ENCODE assay signal across 37 cellular contexts in the genomic region with DNA sequence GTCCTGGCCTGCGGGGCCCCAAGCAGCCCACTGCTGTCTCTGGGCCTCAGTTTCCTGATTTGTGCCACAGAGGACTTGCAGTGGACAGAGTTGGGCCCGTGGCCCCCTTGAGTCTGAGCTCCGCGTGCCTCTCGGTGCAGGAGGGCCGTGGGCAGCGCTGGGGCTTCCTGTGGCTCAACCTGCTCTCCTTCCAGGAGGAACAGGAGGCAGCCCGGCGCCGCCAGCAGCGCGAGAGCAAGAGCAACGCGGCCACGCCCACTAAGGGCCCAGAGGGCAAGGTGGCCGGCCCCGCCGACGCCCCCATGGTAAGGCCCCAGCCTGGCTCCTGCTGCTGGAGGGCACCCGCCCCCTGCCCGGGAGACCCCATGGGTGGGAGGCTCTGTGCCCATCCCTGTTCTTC. TPM values are rescaled to one million over a fixed set of nuclear protein-coding genes. Genes with fewer than 3 reads are reported as not detected.
"Had no signal": no experiment of that assay in that cellular context is flagged by ENCODE, and none has a peak within 500 bp of the region (broad histone marks: within the 10 kb centered on the region; RNA-seq: fewer than 3 reads in every experiment).

No MANE protein-coding gene starts in this region.

- DNase-seq: activated CD4-positive, alpha-beta memory T cell treated with anti-CD3 and anti-CD28 coated beads, Interleukin-2, amount 10 ng/mL, durations not matched to agents 7 days and 5 days; activated CD4-positive, alpha-beta T cell treated with anti-CD3 and anti-CD28 coated beads for 1 hour; activated CD4-positive, alpha-beta T cell treated with anti-CD3 and anti-CD28 coated beads for 36 hours; activated CD4-positive, alpha-beta T cell treated with anti-CD3 and anti-CD28 coated beads for 48 hours; activated CD4-positive, alpha-beta T cell treated with anti-CD3 and anti-CD28 coated beads, Interleukin-2, amount 10 ng/mL, durations not matched to agents 7 days and 5 days; activated CD4-positive, alpha-beta T cell treated with anti-CD3 and anti-CD28 coated beads, Interleukin-2, amount 50 U/mL, for 48 hours; activated CD4-positive, CD25-positive, alpha-beta regulatory T cell; activated CD8-positive, alpha-beta memory T cell treated with anti-CD3 and anti-CD28 coated beads for 24 hours; activated CD8-positive, alpha-beta memory T cell treated with anti-CD3 and anti-CD28 coated beads, Interleukin-2, amount 10 ng/mL, durations not matched to agents 7 days and 5 days; activated CD8-positive, alpha-beta memory T cell treated with anti-CD3 and anti-CD28 coated beads, Interleukin-2, amount 50 U/mL, for 48 hours; activated CD8-positive, alpha-beta T cell treated with anti-CD3 and anti-CD28 coated beads, Interleukin-2, amount 10 ng/mL, durations not matched to agents 7 days and 5 days; activated effector memory CD4-positive, alpha-beta T cell treated with Interleukin-2 at 50 U/mL for 16 hours; activated gamma-delta T cell; activated naive CD4-positive, alpha-beta T cell treated with anti-CD3 and anti-CD28 coated beads, Interleukin-2, amount 50 U/mL, for 16 hours; activated naive CD4-positive, alpha-beta T cell treated with Interleukin-2 at 50 U/mL for 16 hours; activated naive CD8-positive, alpha-beta T cell treated with anti-CD3 and anti-CD28 coated beads for 36 hours; activated T-cell treated with anti-CD3 and anti-CD28 coated beads, Interleukin-2, amount 50 U/mL, for 48 hours; adrenal gland; amniotic stem cell; aorta; body of pancreas; brain microvascular endothelial cell; central memory CD4-positive, alpha-beta T cell; T-helper 1 cell; T-helper 2 cell; T-helper 9 cell; WERI-Rb-1 had no signal

- ATAC-seq: activated CD4-positive, alpha-beta T cell treated with anti-CD3 and anti-CD28 coated beads for 36 hours; activated CD4-positive, CD25-positive, alpha-beta regulatory T cell treated with anti-CD3 and anti-CD28 coated beads, Interleukin-2, amount 50 U/mL, for 24 hours; activated CD8-positive, alpha-beta memory T cell treated with anti-CD3 and anti-CD28 coated beads, Interleukin-2, amount 10 ng/mL, durations not matched to agents 7 days and 5 days; activated CD8-positive, alpha-beta T cell treated with anti-CD3 and anti-CD28 coated beads, Interleukin-2, amount 10 ng/mL, durations not matched to agents 7 days and 5 days; activated naive CD4-positive, alpha-beta T cell treated with anti-CD3 and anti-CD28 coated beads, Interleukin-2, amount 50 U/mL, for 72 hours; body of pancreas; WTC11 had no signal

- H3K9me3 Mint-ChIP-seq: activated CD4-positive, alpha-beta memory T cell treated with anti-CD3 and anti-CD28 coated beads, Interleukin-2, amount 10 ng/mL, durations not matched to agents 7 days and 5 days; activated CD4-positive, alpha-beta T cell treated with anti-CD3 and anti-CD28 coated beads, Interleukin-2, amount 10 ng/mL, durations not matched to agents 7 days and 5 days; activated naive CD4-positive, alpha-beta T cell treated with anti-CD3 and anti-CD28 coated beads, Interleukin-2, amount 50 U/mL, for 72 hours; activated naive CD8-positive, alpha-beta T cell treated with anti-CD3 and anti-CD28 coated beads for 36 hours; activated T-helper 2 cell treated with anti-CD3 and anti-CD28 coated beads, Interferon-gamma antibody, Interleukin-2, Interleukin-4, amounts not matched to agents 10 μg/mL and 5 μg/mL and 100 μg/mL, durations not matched to agents 14 hours and 24 hours and 36 hours; T-helper 1 cell treated with Interleukin-12 subunit alpha and Interleukin-12 subunit beta and Interleukin-4 antibody, amounts not matched to agents 30 μg/mL and 1 μg/mL, for 36 hours; T-helper 2 cell treated with Interferon-gamma antibody and Interleukin-4, amounts not matched to agents 5 μg/mL and 100 μg/mL, for 36 hours; WTC11 had no signal

- H3K27ac Mint-ChIP-seq: activated CD4-positive, alpha-beta memory T cell treated with anti-CD3 and anti-CD28 coated beads, Interleukin-2, amount 10 ng/mL, durations not matched to agents 7 days and 5 days; activated CD4-positive, alpha-beta T cell treated with anti-CD3 and anti-CD28 coated beads for 36 hours; activated CD4-positive, alpha-beta T cell treated with anti-CD3 and anti-CD28 coated beads, Interleukin-2, amount 10 ng/mL, durations not matched to agents 7 days and 5 days; activated CD8-positive, alpha-beta memory T cell treated with anti-CD3 and anti-CD28 coated beads, Interleukin-2, amount 10 ng/mL, durations not matched to agents 7 days and 5 days; activated CD8-positive, alpha-beta T cell treated with anti-CD3 and anti-CD28 coated beads, Interleukin-2, amount 10 ng/mL, durations not matched to agents 7 days and 5 days; activated naive CD8-positive, alpha-beta T cell treated with anti-CD3 and anti-CD28 coated beads for 36 hours; activated T-helper 2 cell treated with anti-CD3 and anti-CD28 coated beads, Interferon-gamma antibody, Interleukin-2, Interleukin-4, amounts not matched to agents 10 μg/mL and 5 μg/mL and 100 μg/mL, durations not matched to agents 14 hours and 24 hours and 36 hours; T-helper 1 cell treated with Interleukin-12 subunit alpha and Interleukin-12 subunit beta and Interleukin-4 antibody, amounts not matched to agents 30 μg/mL and 1 μg/mL, for 36 hours; T-helper 2 cell treated with Interferon-gamma antibody and Interleukin-4, amounts not matched to agents 5 μg/mL and 100 μg/mL, for 36 hours; WTC11 had no signal

- H3K27ac ChIP-seq: adrenal gland, body of pancreas, brain microvascular endothelial cell, breast epithelium, WERI-Rb-1 had no signal

- H3K27me3 Mint-ChIP-seq: activated CD4-positive, alpha-beta memory T cell treated with anti-CD3 and anti-CD28 coated beads, Interleukin-2, amount 10 ng/mL, durations not matched to agents 7 days and 5 days; activated CD4-positive, alpha-beta T cell treated with anti-CD3 and anti-CD28 coated beads for 36 hours; activated CD4-positive, alpha-beta T cell treated with anti-CD3 and anti-CD28 coated beads, Interleukin-2, amount 10 ng/mL, durations not matched to agents 7 days and 5 days; activated CD8-positive, alpha-beta memory T cell treated with anti-CD3 and anti-CD28 coated beads, Interleukin-2, amount 10 ng/mL, durations not matched to agents 7 days and 5 days; activated naive CD8-positive, alpha-beta T cell treated with anti-CD3 and anti-CD28 coated beads for 36 hours had no signal

- H3K9me3 ChIP-seq: adrenal gland, body of pancreas, breast epithelium had no signal

- H3K27me3 ChIP-seq: adrenal gland, body of pancreas, brain microvascular endothelial cell, breast epithelium had no signal

- H3K4me3 Mint-ChIP-seq: activated CD4-positive, alpha-beta memory T cell treated with anti-CD3 and anti-CD28 coated beads, Interleukin-2, amount 10 ng/mL, durations not matched to agents 7 days and 5 days; activated CD4-positive, alpha-beta T cell treated with anti-CD3 and anti-CD28 coated beads for 36 hours; activated CD4-positive, alpha-beta T cell treated with anti-CD3 and anti-CD28 coated beads, Interleukin-2, amount 10 ng/mL, durations not matched to agents 7 days and 5 days; activated CD8-positive, alpha-beta memory T cell treated with anti-CD3 and anti-CD28 coated beads, Interleukin-2, amount 10 ng/mL, durations not matched to agents 7 days and 5 days; activated CD8-positive, alpha-beta T cell treated with anti-CD3 and anti-CD28 coated beads, Interleukin-2, amount 10 ng/mL, durations not matched to agents 7 days and 5 days; activated naive CD8-positive, alpha-beta T cell treated with anti-CD3 and anti-CD28 coated beads for 36 hours; T-helper 1 cell treated with Interleukin-12 subunit alpha and Interleukin-12 subunit beta and Interleukin-4 antibody, amounts not matched to agents 30 μg/mL and 1 μg/mL, for 36 hours; T-helper 2 cell treated with Interferon-gamma antibody and Interleukin-4, amounts not matched to agents 5 μg/mL and 100 μg/mL, for 36 hours; WTC11 had no signal

- H3K4me1 Mint-ChIP-seq: WTC11 had no signal

- H3K4me1 ChIP-seq: body of pancreas, breast epithelium had no signal

- FAIRE-seq: astrocyte, TTC549 had no signal

- H3K4me3 ChIP-seq: adrenal gland, body of pancreas, breast epithelium had no signal

RNA-seq across cellular contexts. Expression of a gene that starts 46.0 kb away (rescaled TPM):
- total RNA-seq: activated CD8-positive, alpha-beta T cell treated with anti-CD3 and anti-CD28 coated beads, Interleukin-2, amount 10 ng/mL, durations not matched to agents 7 days and 5 days; body of pancreas; cerebellum had no signal
